In the genomic region with DNA sequence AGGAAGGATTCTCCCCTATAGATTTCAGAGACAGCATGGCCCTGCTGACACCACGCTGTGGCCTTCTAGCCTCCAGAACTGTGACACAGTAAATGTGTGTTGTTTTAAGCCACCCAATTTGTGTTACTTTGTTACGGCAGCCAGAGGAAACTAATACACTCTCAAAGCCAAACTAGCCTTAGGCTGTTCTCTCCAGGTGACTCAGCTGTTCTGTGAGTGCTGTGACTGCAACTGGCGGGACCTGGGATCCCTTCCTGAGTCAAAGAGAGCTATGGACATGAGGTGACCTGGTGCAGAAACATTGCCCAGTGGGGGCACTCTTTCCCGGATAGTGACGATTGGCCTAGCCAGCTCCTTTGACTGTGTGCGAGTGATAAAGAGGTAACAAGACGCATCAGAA, we compare ENCODE assay signal across 2 cellular contexts.
TF ChIP-seq lines count a peak whose summit lies in the region.

No MANE protein-coding gene starts in this region.

TF ChIP-seq in GM12891, 5 proteins besides CTCF, POLR2A, EP300 and RAD21 (continued from another document):
- TF ChIP-seq TAF1 (IDR thresholded peaks at IDR 0.05; ENCODE audit: low read depth, low read length): no peak
- TF ChIP-seq POU2F2 (IDR thresholded peaks at IDR 0.05; ENCODE audit: low read depth, low read length): no peak
- no peak for TF ChIP-seq SPI1 (IDR thresholded peaks at IDR 0.05; ENCODE audit: low read depth, low read length)
- TF ChIP-seq PAX5 (IDR thresholded peaks at IDR 0.05; ENCODE audit: insufficient read depth, low read length, severe bottlenecking): no peak
TF ChIP-seq in GM12891: peak in this region for 0.

TF ChIP-seq in H1, 55 proteins besides CTCF, POLR2A, EP300 and RAD21 (continued from another document):
- TF ChIP-seq BACH1 (IDR thresholded peaks at IDR 0.05; ENCODE audit: low read length) (peak; percentile 65; the same call in 1 of the 2 replicates), NRF1 (IDR thresholded peaks at IDR 0.05; ENCODE audit: low read depth, low read length) (no peak)
